2 cellular contexts compared by ENCODE assay signal in the genomic region with DNA sequence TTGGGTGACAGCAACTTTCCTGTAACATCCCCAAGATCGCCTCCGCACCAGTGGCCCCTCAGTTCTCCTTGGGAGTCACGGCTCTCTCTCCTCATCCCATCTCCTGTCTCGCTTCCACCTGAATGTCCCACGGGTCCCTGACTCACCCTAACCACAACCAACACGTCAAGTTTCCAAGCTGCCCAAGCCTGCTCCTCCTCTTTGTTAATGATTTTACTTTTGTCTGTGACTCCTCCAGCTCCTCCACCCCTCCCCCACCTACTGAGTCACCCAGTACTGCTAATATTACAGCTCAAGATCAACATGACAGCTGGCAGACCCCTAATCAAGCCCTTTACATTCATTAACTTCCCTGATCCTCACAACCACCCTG.
TF ChIP-seq lines count a peak whose summit lies in the region.

No MANE protein-coding gene starts in this region.

TF ChIP-seq in A549, 52 proteins besides CTCF, POLR2A, EP300 and RAD21 (continued from another document):
- TF ChIP-seq, protein P1, sequence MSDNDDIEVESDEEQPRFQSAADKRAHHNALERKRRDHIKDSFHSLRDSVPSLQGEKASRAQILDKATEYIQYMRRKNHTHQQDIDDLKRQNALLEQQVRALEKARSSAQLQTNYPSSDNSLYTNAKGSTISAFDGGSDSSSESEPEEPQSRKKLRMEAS (IDR thresholded peaks at IDR 0.05) = peak; percentile 33; the same call in 1 of the 2 replicates
- TF ChIP-seq FOSL2 (IDR thresholded peaks at IDR 0.05) (peak; percentile 33; the same call in 1 of the 2 replicates), FOSL2 (CRISPR knock-in tag; IDR thresholded peaks at IDR 0.05) (peak; percentile 71), HES2 (IDR thresholded peaks at IDR 0.05) (no peak)

TF ChIP-seq in HepG2, 621 proteins besides CTCF, POLR2A, EP300 and RAD21 (continues in another document):
- TF ChIP-seq PRDM4 (CRISPR knock-in tag; IDR thresholded peaks at IDR 0.05; ENCODE audit: borderline replicate concordance) = no peak
- TF ChIP-seq PCBP2 (optimal IDR thresholded peaks at IDR 0.05; ENCODE audit: low read depth, low read length, poor library complexity, severe bottlenecking) = no peak
- TF ChIP-seq PCBP1 (IDR thresholded peaks at IDR 0.05; ENCODE audit: borderline replicate concordance, low read depth, low read length) = no peak
- no peak for TF ChIP-seq ZNF816 (CRISPR knock-in tag; IDR thresholded peaks at IDR 0.05; ENCODE audit: borderline replicate concordance)
- TF ChIP-seq, protein P2, sequence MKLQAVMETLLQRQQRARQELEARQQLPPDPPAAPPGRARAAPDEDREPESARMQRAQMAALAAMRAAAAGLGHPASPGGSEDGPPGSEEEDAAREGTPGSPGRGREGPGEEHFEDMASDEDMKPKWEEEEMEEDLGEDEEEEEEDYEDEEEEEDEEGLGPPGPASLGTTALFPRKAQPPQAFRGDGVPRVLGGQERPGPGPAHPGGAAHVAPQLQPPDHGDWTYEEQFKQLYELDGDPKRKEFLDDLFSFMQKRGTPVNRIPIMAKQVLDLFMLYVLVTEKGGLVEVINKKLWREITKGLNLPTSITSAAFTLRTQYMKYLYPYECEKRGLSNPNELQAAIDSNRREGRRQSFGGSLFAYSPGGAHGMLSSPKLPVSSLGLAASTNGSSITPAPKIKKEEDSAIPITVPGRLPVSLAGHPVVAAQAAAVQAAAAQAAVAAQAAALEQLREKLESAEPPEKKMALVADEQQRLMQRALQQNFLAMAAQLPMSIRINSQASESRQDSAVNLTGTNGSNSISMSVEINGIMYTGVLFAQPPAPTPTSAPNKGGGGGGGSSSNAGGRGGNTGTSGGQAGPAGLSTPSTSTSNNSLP (IDR thresholded peaks at IDR 0.05; ENCODE audit: low read depth, low read length) = 0 out of 2 replicates have a peak, but pooled peaks have one; percentile 12
- no peak for TF ChIP-seq IKZF4 (CRISPR knock-in tag; IDR thresholded peaks at IDR 0.05; ENCODE audit: borderline replicate concordance, low read depth, not compliant biosample characterization)
- no peak for TF ChIP-seq ZNF18 (CRISPR knock-in tag; IDR thresholded peaks at IDR 0.05; ENCODE audit: insufficient replicate concordance)
- TF ChIP-seq CREM (IDR thresholded peaks at IDR 0.05) = 0 out of 2 replicates have a peak, but pooled peaks have one; percentile 18
- no peak for TF ChIP-seq CREM (CRISPR knock-in tag; IDR thresholded peaks at IDR 0.05)
- peak; percentile 30; the same call in 1 of the 2 replicates for TF ChIP-seq SAP130 (CRISPR knock-in tag; IDR thresholded peaks at IDR 0.05; ENCODE audit: low read depth)
- no peak for TF ChIP-seq ZNF292 (CRISPR knock-in tag; IDR thresholded peaks at IDR 0.05; ENCODE audit: borderline replicate concordance, low read depth)
- TF ChIP-seq, protein P3, sequence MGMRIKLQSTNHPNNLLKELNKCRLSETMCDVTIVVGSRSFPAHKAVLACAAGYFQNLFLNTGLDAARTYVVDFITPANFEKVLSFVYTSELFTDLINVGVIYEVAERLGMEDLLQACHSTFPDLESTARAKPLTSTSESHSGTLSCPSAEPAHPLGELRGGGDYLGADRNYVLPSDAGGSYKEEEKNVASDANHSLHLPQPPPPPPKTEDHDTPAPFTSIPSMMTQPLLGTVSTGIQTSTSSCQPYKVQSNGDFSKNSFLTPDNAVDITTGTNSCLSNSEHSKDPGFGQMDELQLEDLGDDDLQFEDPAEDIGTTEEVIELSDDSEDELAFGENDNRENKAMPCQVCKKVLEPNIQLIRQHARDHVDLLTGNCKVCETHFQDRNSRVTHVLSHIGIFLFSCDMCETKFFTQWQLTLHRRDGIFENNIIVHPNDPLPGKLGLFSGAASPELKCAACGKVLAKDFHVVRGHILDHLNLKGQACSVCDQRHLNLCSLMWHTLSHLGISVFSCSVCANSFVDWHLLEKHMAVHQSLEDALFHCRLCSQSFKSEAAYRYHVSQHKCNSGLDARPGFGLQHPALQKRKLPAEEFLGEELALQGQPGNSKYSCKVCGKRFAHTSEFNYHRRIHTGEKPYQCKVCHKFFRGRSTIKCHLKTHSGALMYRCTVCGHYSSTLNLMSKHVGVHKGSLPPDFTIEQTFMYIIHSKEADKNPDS (CRISPR knock-in tag; IDR thresholded peaks at IDR 0.05) = no peak
- no peak for TF ChIP-seq SIX4 (CRISPR knock-in tag; IDR thresholded peaks at IDR 0.05)
- TF ChIP-seq, protein P4, sequence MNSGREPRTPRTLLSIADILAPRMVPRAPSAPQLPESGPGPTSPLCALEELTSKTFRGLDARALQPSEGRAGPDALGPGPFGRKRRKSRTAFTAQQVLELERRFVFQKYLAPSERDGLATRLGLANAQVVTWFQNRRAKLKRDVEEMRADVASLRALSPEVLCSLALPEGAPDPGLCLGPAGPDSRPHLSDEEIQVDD (CRISPR knock-in tag; IDR thresholded peaks at IDR 0.05; ENCODE audit: borderline replicate concordance) = no peak
- TF ChIP-seq HNF4G (IDR thresholded peaks at IDR 0.05; ENCODE audit: borderline replicate concordance, low read depth, low read length) = 0 out of 2 replicates have a peak, but pooled peaks have one; percentile 10
- no peak for TF ChIP-seq HNF4G (CRISPR knock-in tag; IDR thresholded peaks at IDR 0.05; ENCODE audit: borderline replicate concordance, low read depth)
- TF ChIP-seq AHR (CRISPR knock-in tag; IDR thresholded peaks at IDR 0.05) = no peak
- TF ChIP-seq FOSL2 (CRISPR knock-in tag; IDR thresholded peaks at IDR 0.05) = peak; percentile 86
- TF ChIP-seq ZFP37 (CRISPR knock-in tag; IDR thresholded peaks at IDR 0.05; ENCODE audit: borderline replicate concordance) = no peak
- TF ChIP-seq, protein P5, sequence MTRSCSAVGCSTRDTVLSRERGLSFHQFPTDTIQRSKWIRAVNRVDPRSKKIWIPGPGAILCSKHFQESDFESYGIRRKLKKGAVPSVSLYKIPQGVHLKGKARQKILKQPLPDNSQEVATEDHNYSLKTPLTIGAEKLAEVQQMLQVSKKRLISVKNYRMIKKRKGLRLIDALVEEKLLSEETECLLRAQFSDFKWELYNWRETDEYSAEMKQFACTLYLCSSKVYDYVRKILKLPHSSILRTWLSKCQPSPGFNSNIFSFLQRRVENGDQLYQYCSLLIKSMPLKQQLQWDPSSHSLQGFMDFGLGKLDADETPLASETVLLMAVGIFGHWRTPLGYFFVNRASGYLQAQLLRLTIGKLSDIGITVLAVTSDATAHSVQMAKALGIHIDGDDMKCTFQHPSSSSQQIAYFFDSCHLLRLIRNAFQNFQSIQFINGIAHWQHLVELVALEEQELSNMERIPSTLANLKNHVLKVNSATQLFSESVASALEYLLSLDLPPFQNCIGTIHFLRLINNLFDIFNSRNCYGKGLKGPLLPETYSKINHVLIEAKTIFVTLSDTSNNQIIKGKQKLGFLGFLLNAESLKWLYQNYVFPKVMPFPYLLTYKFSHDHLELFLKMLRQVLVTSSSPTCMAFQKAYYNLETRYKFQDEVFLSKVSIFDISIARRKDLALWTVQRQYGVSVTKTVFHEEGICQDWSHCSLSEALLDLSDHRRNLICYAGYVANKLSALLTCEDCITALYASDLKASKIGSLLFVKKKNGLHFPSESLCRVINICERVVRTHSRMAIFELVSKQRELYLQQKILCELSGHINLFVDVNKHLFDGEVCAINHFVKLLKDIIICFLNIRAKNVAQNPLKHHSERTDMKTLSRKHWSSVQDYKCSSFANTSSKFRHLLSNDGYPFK (CRISPR knock-in tag; IDR thresholded peaks at IDR 0.05; ENCODE audit: borderline replicate concordance) = no peak
- TF ChIP-seq AKAP8 (CRISPR knock-in tag; IDR thresholded peaks at IDR 0.05) = no peak
- no peak for TF ChIP-seq ZNF691 (CRISPR knock-in tag; IDR thresholded peaks at IDR 0.05; ENCODE audit: borderline replicate concordance, low read depth)
- peak; percentile 64; the same call in 1 of the 2 replicates for TF ChIP-seq TBX3 (IDR thresholded peaks at IDR 0.05; ENCODE audit: borderline replicate concordance)
- no peak for TF ChIP-seq ZNF619 (CRISPR knock-in tag; IDR thresholded peaks at IDR 0.05)
- TF ChIP-seq FOXK1 (CRISPR knock-in tag; IDR thresholded peaks at IDR 0.05; ENCODE audit: borderline replicate concordance, low read depth) = 0 out of 2 replicates have a peak, but pooled peaks have one; percentile 23
- peak; percentile 82 for TF ChIP-seq ZNF281 (CRISPR knock-in tag; IDR thresholded peaks at IDR 0.05; ENCODE audit: borderline replicate concordance)
- TF ChIP-seq ZNF597 (CRISPR knock-in tag; IDR thresholded peaks at IDR 0.05) = no peak
- TF ChIP-seq ZKSCAN1 (IDR thresholded peaks at IDR 0.05; ENCODE audit: low read length) = no peak
- TF ChIP-seq TGIF2 (CRISPR knock-in tag; IDR thresholded peaks at IDR 0.05) = 0 out of 2 replicates have a peak, but pooled peaks have one; percentile 29
- TF ChIP-seq SRSF4 (IDR thresholded peaks at IDR 0.05; ENCODE audit: low read depth, low read length, poor library complexity, severe bottlenecking) = no peak
- TF ChIP-seq ZNF20 (CRISPR knock-in tag; IDR thresholded peaks at IDR 0.05) = no peak
- TF ChIP-seq ZBTB38 (CRISPR knock-in tag; IDR thresholded peaks at IDR 0.05) = 0 out of 2 replicates have a peak, but pooled peaks have one; percentile 7
- TF ChIP-seq, protein P6, sequence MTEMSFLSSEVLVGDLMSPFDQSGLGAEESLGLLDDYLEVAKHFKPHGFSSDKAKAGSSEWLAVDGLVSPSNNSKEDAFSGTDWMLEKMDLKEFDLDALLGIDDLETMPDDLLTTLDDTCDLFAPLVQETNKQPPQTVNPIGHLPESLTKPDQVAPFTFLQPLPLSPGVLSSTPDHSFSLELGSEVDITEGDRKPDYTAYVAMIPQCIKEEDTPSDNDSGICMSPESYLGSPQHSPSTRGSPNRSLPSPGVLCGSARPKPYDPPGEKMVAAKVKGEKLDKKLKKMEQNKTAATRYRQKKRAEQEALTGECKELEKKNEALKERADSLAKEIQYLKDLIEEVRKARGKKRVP (CRISPR knock-in tag; IDR thresholded peaks at IDR 0.05) = no peak
- TF ChIP-seq ZNF784 (CRISPR knock-in tag; IDR thresholded peaks at IDR 0.05; ENCODE audit: borderline replicate concordance) = no peak
